Comparison of ENCODE assay signal across 11 cellular contexts in genomic region chr13:77516342-77516789, GRCh38. TPM values are rescaled to one million over a fixed set of nuclear protein-coding genes. Genes with fewer than 3 reads are reported as not detected.
DNase-seq lines count a peak whose midpoint lies in the region; ATAC-seq, FAIRE-seq and TF ChIP-seq lines count a peak whose summit lies in the region.
"Had no signal": no experiment of that assay in that cellular context is flagged by ENCODE, and none has a peak within 500 bp of the region (broad histone marks: within the 10 kb centered on the region; RNA-seq: fewer than 3 reads in every experiment).

No MANE protein-coding gene starts in this region.

- ATAC-seq in GM21360 (IDR thresholded peaks at IDR 0.05; ENCODE audit: unreplicated experiment), result peak; percentile 41

- peak overlapping the region; percentile 46; the same call in 1 of the 2 replicates for H3K4me2 ChIP-seq in PC-9

- POLR2A ChIA-PET in PC-9 (lab: Charles Lee; ENCODE audit: unreplicated experiment), result interaction anchor here (0.6 kb wide), 2 partner anchors 1635 to 1971 kb away, joined by 4 to 5 read pairs; no protein-coding TSS in a partner anchor

- CTCF ChIA-PET in PC-9 (lab: Charles Lee), result no interaction called here

- peak overlapping the region; percentile 62 for H3K27ac ChIP-seq in PC-9

- intact Hi-C loops in PC-9 (cut with micrococcal nuclease; ENCODE audit: unreplicated experiment), result no loop called here

- H3K27me3 ChIP-seq in PC-9 (ENCODE audit: insufficient read depth, low read depth), result no peaks in the 10 kb centered on the region

- DNase-seq in AG20443 (ENCODE audit: low spot score), result peak; percentile 14
- DNase-seq in PC-9, result no peak
- peak; percentile 57 to 73 for DNase-seq in foreskin fibroblast
- DNase-seq in globus pallidus (ENCODE audit: low spot score), result no peak
- no peak for DNase-seq in HTR-8/SVneo (ENCODE audit: insufficient read length, low spot score)
- no peak for DNase-seq in DMS79 treated with DMSO at 0.1 percent for 48 hours (lab: John Stamatoyannopoulos, UW)
- no peak for DNase-seq in NCI-H446 (lab: John Stamatoyannopoulos, UW)
- DNase-seq: NCI-H1694 had no signal

- H3K9me2 ChIP-seq in PC-9 (ENCODE audit: insufficient read depth), result no peaks in the 10 kb centered on the region

- no peak overlapping the region for H3K4me3 ChIP-seq in PC-9
- H3K4me3 ChIP-seq in foreskin fibroblast (ENCODE audit: low read depth in 1 of 2, low read length in 2 of 2), result no peak overlapping the region
- H3K4me3 ChIP-seq: SK-N-MC had no signal

- H3K9me3 ChIP-seq in PC-9 (ENCODE audit: insufficient read depth, low read depth), result no peaks in the 10 kb centered on the region

- no peak for TF ChIP-seq CTCF in PC-9 (conservative IDR thresholded peaks at IDR 0.05)
- no peak for TF ChIP-seq CTCF in foreskin fibroblast (IDR thresholded peaks at IDR 0.05; ENCODE audit: low read depth, low read length)

- H3K4me1 ChIP-seq in PC-9 (replicated peaks; ENCODE audit: insufficient read depth), result peaks cover 40% of the 10 kb centered on the region

- FAIRE-seq in HTR-8/SVneo (lab: Jason Lieb, UNC), result no peak
- FAIRE-seq: islet of Langerhans had no signal

- 0 out of 2 replicates have a peak overlapping the region, but pooled peaks have one; percentile 70 for H2AFZ ChIP-seq in PC-9

- H3F3A ChIP-seq in PC-9 (ENCODE audit: insufficient read depth, low read depth), result peaks cover 22% of the 10 kb centered on the region

- H3K36me3 ChIP-seq in PC-9 (ENCODE audit: low read depth), result no peaks in the 10 kb centered on the region

- no TSS peak for BruUV-seq in PC-9 (replicated peaks; lab: Mats Ljungman, UMichigan)

- H4K20me1 ChIP-seq in PC-9 (ENCODE audit: insufficient read depth), result no peaks in the 10 kb centered on the region

- H3K79me2 ChIP-seq in PC-9 (ENCODE audit: low read depth), result no peaks in the 10 kb centered on the region

RNA-seq across cellular contexts. Expression of gene SCEL, which starts 19.1 kb away (rescaled TPM):
- total RNA-seq in PC-9 (2021), result 19.5 and 32.5 TPM in 2 replicates

Comparison
In these comparisons a context has a peak if more than half of its experiments do, and no peak if none do; other contexts are left out.
1. DNase-seq: peak in AG20443 (single experiment) and foreskin fibroblast (2 of 2); none in PC-9 (0 of 2), globus pallidus (single experiment), HTR-8/SVneo (single experiment), DMS79 treated with DMSO at 0.1 percent for 48 hours (single experiment) and NCI-H446 (0 of 2).